ENCODE assay signal across 8 cellular contexts in genomic region chr10:133324198-133324792, GRCh38. TPM values are rescaled to one million over a fixed set of nuclear protein-coding genes. Genes with fewer than 3 reads are reported as not detected.
DNase-seq lines count a peak whose midpoint lies in the region; ATAC-seq, FAIRE-seq and TF ChIP-seq lines count a peak whose summit lies in the region.

No MANE protein-coding gene starts in this region.

- no peak for FAIRE-seq in H54 (lab: Jason Lieb, UNC)

- H3K36me3 Mint-ChIP-seq in activated T-cell treated with anti-CD3 and anti-CD28 coated beads, Interleukin-2, amount 50 U/mL, for 4 hours (ENCODE audit: insufficient read depth): no peaks in the 10 kb centered on the region
- peaks cover 10% of the 10 kb centered on the region for H3K36me3 Mint-ChIP-seq in glutamatergic neuron (ENCODE audit: unreplicated experiment)

- no peaks in the 10 kb centered on the region for H3K9me3 Mint-ChIP-seq in activated T-cell treated with anti-CD3 and anti-CD28 coated beads, Interleukin-2, amount 50 U/mL, for 4 hours
- peaks cover 11% of the 10 kb centered on the region for H3K9me3 Mint-ChIP-seq in glutamatergic neuron (ENCODE audit: unreplicated experiment)

- no peak for TF ChIP-seq POLR2A in H54 (IDR thresholded peaks at IDR 0.05; ENCODE audit: low read depth, low read length)

- ATAC-seq in activated T-cell treated with anti-CD3 and anti-CD28 coated beads, Interleukin-2, amount 50 U/mL, for 4 hours: peak; percentile 62 to 70
- no peak for ATAC-seq in GM19467 (IDR thresholded peaks at IDR 0.05; ENCODE audit: unreplicated experiment)
- ATAC-seq in GM18498 (IDR thresholded peaks at IDR 0.05; ENCODE audit: unreplicated experiment): no peak

- TF ChIP-seq CTCF in AG10803 (conservative IDR thresholded peaks at IDR 0.05; ENCODE audit: low read length): no peak
- no peak for TF ChIP-seq CTCF in glutamatergic neuron (IDR thresholded peaks at IDR 0.05; ENCODE audit: partially characterized antibody, unreplicated experiment)

- H3K27me3 Mint-ChIP-seq in activated T-cell treated with anti-CD3 and anti-CD28 coated beads, Interleukin-2, amount 50 U/mL, for 4 hours (ENCODE audit: low read depth): peaks cover 39% of the 10 kb centered on the region
- H3K27me3 Mint-ChIP-seq in glutamatergic neuron (ENCODE audit: unreplicated experiment): peaks cover 4% of the 10 kb centered on the region

- H3K27ac Mint-ChIP-seq in glutamatergic neuron (ENCODE audit: unreplicated experiment): no peak overlapping the region

- DNase-seq in AG10803 (ENCODE audit: low read depth): peak; percentile 38
- DNase-seq in H54 (ENCODE audit: insufficient read length, low spot score): peak; percentile 90
- DNase-seq in NCI-H82 treated with DMSO at 0.1 percent for 48 hours (lab: John Stamatoyannopoulos, UW; ENCODE audit: unreplicated experiment): peak; percentile 48
- peak; percentile 51 for DNase-seq in activated T-cell treated with anti-CD3 and anti-CD28 coated beads, Interleukin-2, amount 50 U/mL, for 4 hours
- peak; percentile 86 for DNase-seq in glutamatergic neuron
- no peak for DNase-seq in skeletal muscle cell (ENCODE audit: low read depth)

- H3K4me1 Mint-ChIP-seq in activated T-cell treated with anti-CD3 and anti-CD28 coated beads, Interleukin-2, amount 50 U/mL, for 4 hours (ENCODE audit: low read depth): peaks cover 7% of the 10 kb centered on the region
- peaks cover 9% of the 10 kb centered on the region for H3K4me1 Mint-ChIP-seq in glutamatergic neuron (ENCODE audit: low read depth, unreplicated experiment)

- H3K4me3 Mint-ChIP-seq in activated T-cell treated with anti-CD3 and anti-CD28 coated beads, Interleukin-2, amount 50 U/mL, for 4 hours: no peak overlapping the region
- no peak overlapping the region for H3K4me3 Mint-ChIP-seq in glutamatergic neuron (ENCODE audit: unreplicated experiment)

- H3K4me3 ChIP-seq in AG10803 (ENCODE audit: low read length) (no peak overlapping the region), skeletal muscle cell (ENCODE audit: low read depth, low read length) (peak overlapping the region; percentile 9)

RNA-seq across cellular contexts. Expression of gene CALY, which starts 12.4 kb away (rescaled TPM):
- total RNA-seq in activated T-cell treated with anti-CD3 and anti-CD28 coated beads, Interleukin-2, amount 50 U/mL, for 4 hours: not detected
- 19.8 TPM for total RNA-seq in glutamatergic neuron (ENCODE audit: unreplicated experiment)

RNA-seq across cellular contexts. Expression of gene ZNF511, which starts 15.6 kb away (rescaled TPM):
- 100 to 1,000 TPM in 1 of 3 donors, 10 to 100 TPM in 2; 84.4 to 117 (median 97.3) TPM for total RNA-seq in activated T-cell treated with anti-CD3 and anti-CD28 coated beads, Interleukin-2, amount 50 U/mL, for 4 hours
- 24.6 TPM for total RNA-seq in glutamatergic neuron (ENCODE audit: unreplicated experiment)

RNA-seq across cellular contexts. Expression of gene TUBGCP2, which starts 15.6 kb away (rescaled TPM):
- 10 to 100 TPM; 59.6 to 67.9 (median 62.6) TPM for total RNA-seq in activated T-cell treated with anti-CD3 and anti-CD28 coated beads, Interleukin-2, amount 50 U/mL, for 4 hours
- 61.4 TPM for total RNA-seq in glutamatergic neuron (ENCODE audit: unreplicated experiment)

RNA-seq across cellular contexts. Expression of gene PRAP1, which starts 22.9 kb away (rescaled TPM):
- total RNA-seq in activated T-cell treated with anti-CD3 and anti-CD28 coated beads, Interleukin-2, amount 50 U/mL, for 4 hours: not detected
- not detected for total RNA-seq in glutamatergic neuron (ENCODE audit: unreplicated experiment)

RNA-seq across cellular contexts. Expression of gene FUOM, which starts 33.5 kb away (rescaled TPM):
- 10 to 100 TPM; 40.7 to 47.4 (median 46.6) TPM for total RNA-seq in activated T-cell treated with anti-CD3 and anti-CD28 coated beads, Interleukin-2, amount 50 U/mL, for 4 hours
- 13.0 TPM for total RNA-seq in glutamatergic neuron (ENCODE audit: unreplicated experiment)

Comparison
In these comparisons a context has a peak if more than half of its experiments do, and no peak if none do; other contexts are left out.
1. ATAC-seq: peak in activated T-cell treated with anti-CD3 and anti-CD28 coated beads, Interleukin-2, amount 50 U/mL, for 4 hours (2 of 2); none in GM19467 (single experiment) and GM18498 (single experiment).
2. RNA of gene CALY, which starts 12.4 kb away (total RNA-seq): 19.8 TPM in glutamatergic neuron (single experiment); not detected in activated T-cell treated with anti-CD3 and anti-CD28 coated beads, Interleukin-2, amount 50 U/mL, for 4 hours; every median in the first group is over 10 times any median in the second.